Comparison of ENCODE assay signal across 20 cellular contexts in the genomic region with DNA sequence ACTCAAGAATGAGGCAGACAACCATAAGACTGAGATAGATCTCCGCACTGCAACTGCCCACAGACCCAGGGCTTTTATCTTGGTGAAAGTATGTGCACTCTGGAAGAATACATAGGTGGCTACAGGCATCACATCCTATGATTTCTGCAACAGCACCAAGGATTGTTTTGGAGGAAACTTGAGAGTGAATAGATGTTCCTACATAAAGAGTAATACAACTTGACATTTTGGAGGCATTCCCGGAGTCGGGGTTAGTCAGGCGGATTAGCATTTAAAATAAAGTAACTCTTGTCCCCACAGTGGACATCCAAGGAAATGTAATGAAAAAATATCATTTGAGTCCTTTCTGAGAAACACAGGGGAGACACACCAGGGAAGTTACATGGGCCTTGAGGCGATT. TPM values are rescaled to one million over a fixed set of nuclear protein-coding genes. Genes with fewer than 3 reads are reported as not detected.
DNase-seq lines count a peak whose midpoint lies in the region; ATAC-seq and TF ChIP-seq lines count a peak whose summit lies in the region.
"Had no signal": no experiment of that assay in that cellular context is flagged by ENCODE, and none has a peak within 500 bp of the region (broad histone marks: within the 10 kb centered on the region; RNA-seq: fewer than 3 reads in every experiment).

No MANE protein-coding gene starts in this region.

- DNase-seq in HCEC 1CT (peak; percentile 53), dedifferentiated amniotic fluid mesenchymal stem cell (ENCODE audit: extremely low spot score) (peak; percentile 82), retinal pigment epithelial cell (ENCODE audit: low read depth) (peak; percentile 72), GF-D8 (lab: John Stamatoyannopoulos, UW) (no peak), neural progenitor cell (ENCODE audit: low spot score) (no peak), NCI-H510A (lab: John Stamatoyannopoulos, UW) (no peak)
- DNase-seq: DMS53, GOT3, IMR-90, NCI-H1105 treated with DMSO at 0.1 percent for 48 hours, NCI-H2029 treated with DMSO at 0.1 percent for 48 hours, NCI-H226, NCI-H524, NCI-H774, Right ventricle myocardium superior, SW 1271 had no signal

- H3K36me3 Mint-ChIP-seq in neural progenitor cell = no peaks in the 10 kb centered on the region
- H3K36me3 Mint-ChIP-seq: CD14-positive monocyte had no signal

- peak; percentile 83 for ATAC-seq in SK-N-SH treated with all-trans-retinoic acid at 6 μM for 48 hours

- H3K9me3 Mint-ChIP-seq in neural progenitor cell = peaks cover 2% of the 10 kb centered on the region

- H3K4me2 ChIP-seq in neural progenitor cell = no peak overlapping the region

- H3K4me1 ChIP-seq in neural progenitor cell = no peaks in the 10 kb centered on the region

- no peaks in the 10 kb centered on the region for H3K79me2 ChIP-seq in neural progenitor cell (ENCODE audit: low read depth)

- TF ChIP-seq CTCF in retinal pigment epithelial cell (conservative IDR thresholded peaks at IDR 0.05; ENCODE audit: low read depth, low read length) (no peak), neural progenitor cell (IDR thresholded peaks at IDR 0.05) (no peak)

- H3K9ac ChIP-seq in neural progenitor cell = no peak overlapping the region

- no peak overlapping the region for H3K4me3 ChIP-seq in retinal pigment epithelial cell (ENCODE audit: low read length)
- no peak overlapping the region for H3K4me3 ChIP-seq in neural progenitor cell

- H3F3A ChIP-seq in neural progenitor cell (ENCODE audit: low read depth) = no peaks in the 10 kb centered on the region

- H2AFZ ChIP-seq in neural progenitor cell (replicated peaks) = no peak overlapping the region

- no peaks in the 10 kb centered on the region for H3K4me1 Mint-ChIP-seq in neural progenitor cell

- H3K9me3 ChIP-seq in neural progenitor cell (ENCODE audit: low read depth) = no peaks in the 10 kb centered on the region

- no peak overlapping the region for H3K27ac ChIP-seq in neural progenitor cell

- H3K27ac Mint-ChIP-seq in neural progenitor cell = no peak overlapping the region
- H3K27ac Mint-ChIP-seq: B cell, CD14-positive monocyte had no signal

- H3K36me3 ChIP-seq in neural progenitor cell = no peaks in the 10 kb centered on the region

- H4K20me1 ChIP-seq in neural progenitor cell (ENCODE audit: low read depth) = no peaks in the 10 kb centered on the region

- peaks cover 13% of the 10 kb centered on the region for H3K27me3 ChIP-seq in neural progenitor cell

- no peak overlapping the region for H3K4me3 Mint-ChIP-seq in neural progenitor cell
- H3K4me3 Mint-ChIP-seq: B cell had no signal

- H3K27me3 Mint-ChIP-seq in neural progenitor cell (ENCODE audit: insufficient read depth, low read depth) = peaks cover 14% of the 10 kb centered on the region

TF ChIP-seq in SK-N-SH treated with all-trans-retinoic acid at 6 μM for 48 hours, 23 proteins besides CTCF, POLR2A, EP300 and RAD21:
- TF ChIP-seq, protein P1, sequence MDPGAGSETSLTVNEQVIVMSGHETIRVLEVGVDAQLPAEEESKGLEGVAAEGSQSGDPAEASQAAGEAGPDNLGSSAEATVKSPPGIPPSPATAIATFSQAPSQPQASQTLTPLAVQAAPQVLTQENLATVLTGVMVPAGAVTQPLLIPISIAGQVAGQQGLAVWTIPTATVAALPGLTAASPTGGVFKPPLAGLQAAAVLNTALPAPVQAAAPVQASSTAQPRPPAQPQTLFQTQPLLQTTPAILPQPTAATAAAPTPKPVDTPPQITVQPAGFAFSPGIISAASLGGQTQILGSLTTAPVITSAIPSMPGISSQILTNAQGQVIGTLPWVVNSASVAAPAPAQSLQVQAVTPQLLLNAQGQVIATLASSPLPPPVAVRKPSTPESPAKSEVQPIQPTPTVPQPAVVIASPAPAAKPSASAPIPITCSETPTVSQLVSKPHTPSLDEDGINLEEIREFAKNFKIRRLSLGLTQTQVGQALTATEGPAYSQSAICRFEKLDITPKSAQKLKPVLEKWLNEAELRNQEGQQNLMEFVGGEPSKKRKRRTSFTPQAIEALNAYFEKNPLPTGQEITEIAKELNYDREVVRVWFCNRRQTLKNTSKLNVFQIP (CRISPR knock-in tag; IDR thresholded peaks at IDR 0.05; ENCODE audit: borderline replicate concordance, low read depth) = no peak
- no peak for TF ChIP-seq PPARA (CRISPR knock-in tag; IDR thresholded peaks at IDR 0.05; ENCODE audit: borderline replicate concordance)
- TF ChIP-seq, protein P2, sequence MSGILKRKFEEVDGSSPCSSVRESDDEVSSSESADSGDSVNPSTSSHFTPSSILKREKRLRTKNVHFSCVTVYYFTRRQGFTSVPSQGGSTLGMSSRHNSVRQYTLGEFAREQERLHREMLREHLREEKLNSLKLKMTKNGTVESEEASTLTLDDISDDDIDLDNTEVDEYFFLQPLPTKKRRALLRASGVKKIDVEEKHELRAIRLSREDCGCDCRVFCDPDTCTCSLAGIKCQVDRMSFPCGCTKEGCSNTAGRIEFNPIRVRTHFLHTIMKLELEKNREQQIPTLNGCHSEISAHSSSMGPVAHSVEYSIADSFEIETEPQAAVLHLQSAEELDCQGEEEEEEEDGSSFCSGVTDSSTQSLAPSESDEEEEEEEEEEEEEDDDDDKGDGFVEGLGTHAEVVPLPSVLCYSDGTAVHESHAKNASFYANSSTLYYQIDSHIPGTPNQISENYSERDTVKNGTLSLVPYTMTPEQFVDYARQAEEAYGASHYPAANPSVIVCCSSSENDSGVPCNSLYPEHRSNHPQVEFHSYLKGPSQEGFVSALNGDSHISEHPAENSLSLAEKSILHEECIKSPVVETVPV (CRISPR knock-in tag; IDR thresholded peaks at IDR 0.05) = no peak
- no peak for TF ChIP-seq ZFP30 (CRISPR knock-in tag; IDR thresholded peaks at IDR 0.05)
- no peak for TF ChIP-seq ZNF565 (CRISPR knock-in tag; conservative IDR thresholded peaks at IDR 0.05; ENCODE audit: low read depth)
- TF ChIP-seq, protein P3, sequence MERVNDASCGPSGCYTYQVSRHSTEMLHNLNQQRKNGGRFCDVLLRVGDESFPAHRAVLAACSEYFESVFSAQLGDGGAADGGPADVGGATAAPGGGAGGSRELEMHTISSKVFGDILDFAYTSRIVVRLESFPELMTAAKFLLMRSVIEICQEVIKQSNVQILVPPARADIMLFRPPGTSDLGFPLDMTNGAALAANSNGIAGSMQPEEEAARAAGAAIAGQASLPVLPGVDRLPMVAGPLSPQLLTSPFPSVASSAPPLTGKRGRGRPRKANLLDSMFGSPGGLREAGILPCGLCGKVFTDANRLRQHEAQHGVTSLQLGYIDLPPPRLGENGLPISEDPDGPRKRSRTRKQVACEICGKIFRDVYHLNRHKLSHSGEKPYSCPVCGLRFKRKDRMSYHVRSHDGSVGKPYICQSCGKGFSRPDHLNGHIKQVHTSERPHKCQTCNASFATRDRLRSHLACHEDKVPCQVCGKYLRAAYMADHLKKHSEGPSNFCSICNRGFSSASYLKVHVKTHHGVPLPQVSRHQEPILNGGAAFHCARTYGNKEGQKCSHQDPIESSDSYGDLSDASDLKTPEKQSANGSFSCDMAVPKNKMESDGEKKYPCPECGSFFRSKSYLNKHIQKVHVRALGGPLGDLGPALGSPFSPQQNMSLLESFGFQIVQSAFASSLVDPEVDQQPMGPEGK (CRISPR knock-in tag; IDR thresholded peaks at IDR 0.05; ENCODE audit: borderline replicate concordance) = no peak
- no peak for TF ChIP-seq GLIS3 (CRISPR knock-in tag; IDR thresholded peaks at IDR 0.05)
- no peak for TF ChIP-seq SNAI2 (CRISPR knock-in tag; IDR thresholded peaks at IDR 0.05)
- TF ChIP-seq CSDC2 (CRISPR knock-in tag; IDR thresholded peaks at IDR 0.05) = no peak

RNA-seq across cellular contexts. Expression of a gene that starts 26.7 kb away (rescaled TPM):
- not detected in 2 replicates for total RNA-seq in neural progenitor cell (ENCODE audit: low replicate concordance)
- total RNA-seq: B cell, IMR-90, Right ventricle myocardium superior, SK-MEL-5 had no signal

Comparison
In these comparisons a context has a peak if more than half of its experiments do, and no peak if none do; other contexts are left out.
1. DNase-seq: peak in HCEC 1CT (single experiment), dedifferentiated amniotic fluid mesenchymal stem cell (single experiment) and retinal pigment epithelial cell (single experiment); none in GF-D8 (single experiment), neural progenitor cell (single experiment) and NCI-H510A (single experiment).